Comparison of ENCODE assay signal across 21 cellular contexts in the genomic region with DNA sequence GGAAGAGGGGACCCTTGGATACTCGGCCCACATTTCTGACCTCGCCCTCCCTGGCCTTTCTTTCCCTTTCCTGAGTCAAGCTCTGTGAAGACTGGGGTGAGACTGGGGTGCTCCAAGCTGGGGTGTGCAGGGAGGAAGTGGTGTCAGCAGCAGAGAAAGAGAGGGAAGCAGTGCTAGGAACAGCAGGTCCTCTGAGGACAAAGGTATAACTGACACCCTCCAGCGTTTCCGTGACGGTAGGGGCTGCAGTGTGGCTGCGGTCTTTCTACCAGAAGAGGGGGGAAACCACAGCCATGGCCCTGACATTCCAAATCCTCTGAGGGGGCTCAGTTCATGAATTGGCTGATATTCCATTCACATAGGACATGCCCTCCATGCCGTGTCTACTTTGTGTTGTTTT. TPM values are rescaled to one million over a fixed set of nuclear protein-coding genes. Genes with fewer than 3 reads are reported as not detected.
DNase-seq lines count a peak whose midpoint lies in the region; ATAC-seq, FAIRE-seq and TF ChIP-seq lines count a peak whose summit lies in the region.
"Had no signal": no experiment of that assay in that cellular context is flagged by ENCODE, and none has a peak within 500 bp of the region (broad histone marks: within the 10 kb centered on the region; RNA-seq: fewer than 3 reads in every experiment).

No MANE protein-coding gene starts in this region.

- H3K4me3 Mint-ChIP-seq in natural killer cell treated with Interleukin-12 subunit alpha and Interleukin-12 subunit beta and Interleukin-15 and Interleukin-18, amount 100 ng/mL, for 72 hours: peak overlapping the region; percentile 99
- H3K4me3 Mint-ChIP-seq: HFFc6, IgD-negative memory B cell had no signal

- TF ChIP-seq CTCF in bronchial epithelial cell (IDR thresholded peaks at IDR 0.05; ENCODE audit: insufficient read depth, low read length, severe bottlenecking): no peak

- FAIRE-seq in bronchial epithelial cell (lab: Jason Lieb, UNC): peak; percentile 47
- FAIRE-seq: A204.1, HepG2 had no signal

- peaks cover 0 to 12% of the 10 kb centered on the region in 2 donors for H3K27me3 Mint-ChIP-seq in natural killer cell treated with Interleukin-12 subunit alpha and Interleukin-12 subunit beta and Interleukin-15 and Interleukin-18, amount 100 ng/mL, for 72 hours

- no peaks in the 10 kb centered on the region for H3K27me3 ChIP-seq in BLaER1 treated with 17β-estradiol and CSF1 and Interleukin-3, amounts not matched to agents 10 nM and 100 nM
- H3K27me3 ChIP-seq in bronchial epithelial cell (ENCODE audit: control insufficient read depth, insufficient read depth, low read length): no peaks in the 10 kb centered on the region

- H3K9me3 Mint-ChIP-seq in natural killer cell treated with Interleukin-12 subunit alpha and Interleukin-12 subunit beta and Interleukin-15 and Interleukin-18, amount 100 ng/mL, for 72 hours: no peaks in the 10 kb centered on the region

- H3K36me3 Mint-ChIP-seq in natural killer cell treated with Interleukin-12 subunit alpha and Interleukin-12 subunit beta and Interleukin-15 and Interleukin-18, amount 100 ng/mL, for 72 hours: peaks cover 11% of the 10 kb centered on the region
- H3K36me3 Mint-ChIP-seq: CD8-positive, alpha-beta memory T cell; IgD-negative memory B cell had no signal

- H4K20me1 ChIP-seq in BLaER1 treated with 17β-estradiol and CSF1 and Interleukin-3, amounts not matched to agents 10 nM and 100 nM: no peaks in the 10 kb centered on the region

- peaks cover 8 to 23% (median 18%) of the 10 kb centered on the region in 10 experiments for H3K4me1 ChIP-seq in BLaER1 treated with 17β-estradiol and CSF1 and Interleukin-3, amounts not matched to agents 10 nM and 100 nM

- peak overlapping the region in 2 of 11 experiments; percentile 12 to 17; a peak in 2 of 22 replicates for H3K27ac ChIP-seq in BLaER1 treated with 17β-estradiol and CSF1 and Interleukin-3, amounts not matched to agents 10 nM and 100 nM
- H3K27ac ChIP-seq: KMS-11 had no signal

- H3K4me3 ChIP-seq in BLaER1 treated with 17β-estradiol and CSF1 and Interleukin-3, amounts not matched to agents 10 nM and 100 nM: no peak overlapping the region
- no peak overlapping the region for H3K4me3 ChIP-seq in Jurkat, Clone E6-1 (ENCODE audit: low read length)
- H3K4me3 ChIP-seq in bronchial epithelial cell (ENCODE audit: low read depth, low read length): no peak overlapping the region

- H3K9ac ChIP-seq in BLaER1 treated with 17β-estradiol and CSF1 and Interleukin-3, amounts not matched to agents 10 nM and 100 nM: no peak overlapping the region
- H3K9ac ChIP-seq: KMS-11 had no signal

- peaks cover 7 to 17% (median 11%) of the 10 kb centered on the region in 11 experiments; a peak in 19 of 22 replicates for H3K9me3 ChIP-seq in BLaER1 treated with 17β-estradiol and CSF1 and Interleukin-3, amounts not matched to agents 10 nM and 100 nM (replicated peaks in 1 of 11)

- peak overlapping the region; percentile 83 to 99 for H3K27ac Mint-ChIP-seq in natural killer cell treated with Interleukin-12 subunit alpha and Interleukin-12 subunit beta and Interleukin-15 and Interleukin-18, amount 100 ng/mL, for 72 hours
- H3K27ac Mint-ChIP-seq: HFFc6, IgD-negative memory B cell had no signal

- peak overlapping the region; percentile 31 to 67 (median 48); a peak in 19 of 22 replicates for H3K4me2 ChIP-seq in BLaER1 treated with 17β-estradiol and CSF1 and Interleukin-3, amounts not matched to agents 10 nM and 100 nM
- H3K4me2 ChIP-seq: KMS-11 had no signal

- H3K4me1 Mint-ChIP-seq in natural killer cell treated with Interleukin-12 subunit alpha and Interleukin-12 subunit beta and Interleukin-15 and Interleukin-18, amount 100 ng/mL, for 72 hours (ENCODE audit: low read depth in 2 of 2): peaks cover 22 to 36% of the 10 kb centered on the region in 2 donors
- H3K4me1 Mint-ChIP-seq: CD8-positive, alpha-beta memory T cell had no signal

- H3K36me3 ChIP-seq in BLaER1 treated with 17β-estradiol and CSF1 and Interleukin-3, amounts not matched to agents 10 nM and 100 nM: no peaks in the 10 kb centered on the region
- H3K36me3 ChIP-seq in bronchial epithelial cell (ENCODE audit: control insufficient read depth, insufficient read depth, low read length): no peaks in the 10 kb centered on the region

- DNase-seq in Jurkat, Clone E6-1 (ENCODE audit: low read depth, low spot score): peak; percentile 20
- DNase-seq in bronchial epithelial cell (ENCODE audit: low read depth): no peak
- DNase-seq in natural killer cell treated with Interleukin-12 subunit alpha and Interleukin-12 subunit beta and Interleukin-15 and Interleukin-18, amount 100 ng/mL, for 72 hours (ENCODE audit: low spot score): no peak
- no peak for DNase-seq in activated effector memory CD4-positive, alpha-beta T cell treated with Interleukin-2 at 50 U/mL for 16 hours
- no peak for DNase-seq in SW480 (ENCODE audit: low spot score)
- DNase-seq: ACHN, COR-L47, GF-D8, GOT3, H7, HFFc6 had no signal

- ATAC-seq in natural killer cell treated with Interleukin-12 subunit alpha and Interleukin-12 subunit beta and Interleukin-15 and Interleukin-18, amount 100 ng/mL, for 72 hours: peak in 1 of 2 donors; percentile 57
- ATAC-seq in GM19328 (IDR thresholded peaks at IDR 0.05; ENCODE audit: unreplicated experiment) (no peak), esophagus mucosa (no peak)
- ATAC-seq: HCT116, HepG2 had no signal

RNA-seq across cellular contexts. Expression of gene KIR3DL2, which starts 1.1 kb away (rescaled TPM):
- not detected for polyA plus RNA-seq in Jurkat, Clone E6-1 (2012; ENCODE audit: insufficient read depth, insufficient read length)
- not detected in 2 replicates for total RNA-seq in bronchial epithelial cell
- 10 to 100 TPM; 10.3 to 51.2 TPM for total RNA-seq in natural killer cell treated with Interleukin-12 subunit alpha and Interleukin-12 subunit beta and Interleukin-15 and Interleukin-18, amount 100 ng/mL, for 72 hours
- total RNA-seq in esophagus mucosa: not detected
- total RNA-seq: H7, HepG2, HFFc6 had no signal
- polyA plus RNA-seq: BJ, HepG2 had no signal

RNA-seq across cellular contexts. Expression of gene KIR2DS4, which starts 18.9 kb away (rescaled TPM):
- not detected for polyA plus RNA-seq in Jurkat, Clone E6-1 (2012; ENCODE audit: insufficient read depth, insufficient read length)
- total RNA-seq in bronchial epithelial cell (not detected in 2 replicates), esophagus mucosa (not detected)
- 10 to 100 TPM; 15.7 to 28.7 TPM for total RNA-seq in natural killer cell treated with Interleukin-12 subunit alpha and Interleukin-12 subunit beta and Interleukin-15 and Interleukin-18, amount 100 ng/mL, for 72 hours
- total RNA-seq: CD8-positive, alpha-beta memory T cell; H7; HepG2; HFFc6 had no signal
- polyA plus RNA-seq: BJ, HepG2 had no signal

RNA-seq across cellular contexts. Expression of gene FCAR, which starts 22.7 kb away (rescaled TPM):
- polyA plus RNA-seq in Jurkat, Clone E6-1 (2012; ENCODE audit: insufficient read depth, insufficient read length): not detected
- total RNA-seq in bronchial epithelial cell (not detected in 2 replicates), esophagus mucosa (0.16 TPM)
- total RNA-seq in natural killer cell treated with Interleukin-12 subunit alpha and Interleukin-12 subunit beta and Interleukin-15 and Interleukin-18, amount 100 ng/mL, for 72 hours: not detected
- total RNA-seq: CD8-positive, alpha-beta memory T cell; H7; HepG2; HFFc6 had no signal
- polyA plus RNA-seq: BJ; CD8-positive, alpha-beta memory T cell; HepG2 had no signal

RNA-seq across cellular contexts. Expression of gene KIR3DL1, which starts 35.1 kb away (rescaled TPM):
- not detected for polyA plus RNA-seq in Jurkat, Clone E6-1 (2012; ENCODE audit: insufficient read depth, insufficient read length)
- total RNA-seq in bronchial epithelial cell (not detected in 2 replicates), esophagus mucosa (not detected)
- total RNA-seq in natural killer cell treated with Interleukin-12 subunit alpha and Interleukin-12 subunit beta and Interleukin-15 and Interleukin-18, amount 100 ng/mL, for 72 hours: 10 to 100 TPM; 27.4 to 31.2 TPM
- total RNA-seq: H7, HepG2, HFFc6 had no signal
- polyA plus RNA-seq: BJ, HepG2 had no signal

RNA-seq across cellular contexts. Expression of gene KIR2DL4, which starts 47.9 kb away (rescaled TPM):
- not detected for polyA plus RNA-seq in Jurkat, Clone E6-1 (2012; ENCODE audit: insufficient read depth, insufficient read length)
- total RNA-seq in bronchial epithelial cell (not detected in 2 replicates), esophagus mucosa (not detected)
- total RNA-seq in natural killer cell treated with Interleukin-12 subunit alpha and Interleukin-12 subunit beta and Interleukin-15 and Interleukin-18, amount 100 ng/mL, for 72 hours: 1 to 10 TPM; 4.2 to 6.6 TPM
- total RNA-seq: CD8-positive, alpha-beta memory T cell; H7; HepG2; HFFc6 had no signal
- polyA plus RNA-seq: BJ, HepG2, IgD-negative memory B cell had no signal

Comparison
In these comparisons a context has a peak if more than half of its experiments do, and no peak if none do; other contexts are left out.
1. RNA of gene KIR3DL2, which starts 1.1 kb away (total RNA-seq): 10.3 to 51.2 TPM in natural killer cell treated with Interleukin-12 subunit alpha and Interleukin-12 subunit beta and Interleukin-15 and Interleukin-18, amount 100 ng/mL, for 72 hours; not detected in bronchial epithelial cell and not detected in esophagus mucosa (single experiment); every median in the first group is over 10 times any median in the second.
2. RNA of gene KIR2DS4, which starts 18.9 kb away (total RNA-seq): 15.7 to 28.7 TPM in natural killer cell treated with Interleukin-12 subunit alpha and Interleukin-12 subunit beta and Interleukin-15 and Interleukin-18, amount 100 ng/mL, for 72 hours; not detected in bronchial epithelial cell and not detected in esophagus mucosa (single experiment); every median in the first group is over 10 times any median in the second.